Comparison of ENCODE assay signal across 18 cellular contexts in the genomic region with DNA sequence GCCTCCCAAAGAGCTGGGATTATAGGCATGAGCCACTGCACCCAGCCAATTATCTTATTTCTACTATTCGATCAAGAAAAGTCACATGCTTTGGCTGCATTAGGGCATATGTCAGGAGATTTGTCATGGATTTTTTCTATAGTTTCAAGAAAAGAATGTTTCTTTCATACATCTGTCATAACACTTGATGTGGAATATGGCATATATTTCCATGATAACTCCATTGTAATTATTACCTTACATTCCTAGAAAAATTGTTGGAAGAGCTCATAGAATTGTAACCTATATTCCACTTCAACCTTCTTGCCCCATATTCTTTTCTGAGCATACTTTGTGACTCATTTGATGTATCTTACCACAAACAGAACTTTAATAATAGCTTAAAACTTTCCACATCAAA.
A peak's percentile ranks its signal among the peaks of the same experiment; 100 is the strongest.
DNase-seq lines count a peak whose midpoint lies in the region; ATAC-seq and TF ChIP-seq lines count a peak whose summit lies in the region.
"Had no signal": no experiment of that assay in that cellular context is flagged by ENCODE, and none has a peak within 500 bp of the region (broad histone marks: within the 10 kb centered on the region; RNA-seq: fewer than 3 reads in every experiment).

No MANE protein-coding gene starts in this region.

- no peaks in the 10 kb centered on the region for H3K4me1 ChIP-seq in PC-3 (ENCODE audit: insufficient read depth, low read length)
- H3K4me1 ChIP-seq: BLaER1 had no signal

- no peaks in the 10 kb centered on the region for H3F3A ChIP-seq in PC-3 (ENCODE audit: low read length, unreplicated experiment)

- H4K20me1 ChIP-seq in PC-3 (ENCODE audit: low read length): no peaks in the 10 kb centered on the region
- H4K20me1 ChIP-seq: BLaER1 had no signal

- no peak for TF ChIP-seq CTCF in PC-3 (conservative IDR thresholded peaks at IDR 0.05; ENCODE audit: low read depth, low read length)

- H2AFZ ChIP-seq in PC-3 (ENCODE audit: low read length): no peak overlapping the region
- H2AFZ ChIP-seq: GM23338 had no signal

- peak; percentile 37 for DNase-seq in NCI-H226
- DNase-seq in PC-3: peak; percentile 48
- peak; percentile 56 for DNase-seq in amniotic epithelial cell (ENCODE audit: low read depth)
- DNase-seq in SHP77 (lab: John Stamatoyannopoulos, UW): no peak
- DNase-seq in CD1c-positive myeloid dendritic cell (ENCODE audit: extremely low spot score): no peak
- DNase-seq: CD4-positive, alpha-beta T cell; CD8-positive, alpha-beta memory T cell; DMS 273 treated with DMSO at 0.1 percent for 48 hours; DMS79; EL; GDM1; H9 had no signal

- POLR2A ChIA-PET in PC-3 (lab: Charles Lee; ENCODE audit: unreplicated experiment): no interaction called here

- ATAC-seq in PC-3 (no peak), HG02798 (IDR thresholded peaks at IDR 0.05; ENCODE audit: poor library complexity, unreplicated experiment) (no peak)
- ATAC-seq: GM12878, GM23338, HCT116 had no signal

- H3K27me3 ChIP-seq in PC-3 (ENCODE audit: low read length): no peaks in the 10 kb centered on the region
- H3K27me3 ChIP-seq: BLaER1 had no signal

- no peak overlapping the region for H3K27ac ChIP-seq in PC-3 (ENCODE audit: low read length)
- H3K27ac ChIP-seq: BLaER1, C4-2B had no signal

- no peak overlapping the region for H3K9ac ChIP-seq in PC-3 (ENCODE audit: low read length)
- H3K9ac ChIP-seq: BLaER1 had no signal

- BruUV-seq in PC-3 (replicated peaks; lab: Mats Ljungman, UMichigan): no TSS peak

- no peaks in the 10 kb centered on the region for H3K79me2 ChIP-seq in PC-3 (ENCODE audit: low read length)

- CTCF ChIA-PET in PC-3 (lab: Charles Lee): no interaction called here

- 0 out of 2 replicates have a peak, but pooled peaks cover 3% of the 10 kb centered on the region for H3K9me3 ChIP-seq in PC-3 (ENCODE audit: low read length)
- H3K9me3 ChIP-seq: BLaER1 had no signal

- no peaks in the 10 kb centered on the region for H3K36me3 ChIP-seq in PC-3 (ENCODE audit: low read depth, low read length)
- H3K36me3 ChIP-seq: BLaER1 had no signal

- intact Hi-C loops in PC-3 (cut with micrococcal nuclease): no loop called here

- H3K4me2 ChIP-seq in PC-3 (ENCODE audit: low read length): no peak overlapping the region
- H3K4me2 ChIP-seq: BLaER1, GM23338 had no signal

- H3K4me3 ChIP-seq in PC-3 (ENCODE audit: low read length): no peak overlapping the region
- H3K4me3 ChIP-seq: BLaER1, GM12878, GM23338 had no signal

- no peaks in the 10 kb centered on the region for H3K9me2 ChIP-seq in PC-3 (replicated peaks; ENCODE audit: low read length)

Comparison
In these comparisons a context has a peak if more than half of its experiments do, and no peak if none do; other contexts are left out.
1. DNase-seq: peak in NCI-H226 (single experiment), PC-3 (single experiment) and amniotic epithelial cell (single experiment); none in SHP77 (0 of 2) and CD1c-positive myeloid dendritic cell (single experiment).